8 cellular contexts compared by ENCODE assay signal in the genomic region with DNA sequence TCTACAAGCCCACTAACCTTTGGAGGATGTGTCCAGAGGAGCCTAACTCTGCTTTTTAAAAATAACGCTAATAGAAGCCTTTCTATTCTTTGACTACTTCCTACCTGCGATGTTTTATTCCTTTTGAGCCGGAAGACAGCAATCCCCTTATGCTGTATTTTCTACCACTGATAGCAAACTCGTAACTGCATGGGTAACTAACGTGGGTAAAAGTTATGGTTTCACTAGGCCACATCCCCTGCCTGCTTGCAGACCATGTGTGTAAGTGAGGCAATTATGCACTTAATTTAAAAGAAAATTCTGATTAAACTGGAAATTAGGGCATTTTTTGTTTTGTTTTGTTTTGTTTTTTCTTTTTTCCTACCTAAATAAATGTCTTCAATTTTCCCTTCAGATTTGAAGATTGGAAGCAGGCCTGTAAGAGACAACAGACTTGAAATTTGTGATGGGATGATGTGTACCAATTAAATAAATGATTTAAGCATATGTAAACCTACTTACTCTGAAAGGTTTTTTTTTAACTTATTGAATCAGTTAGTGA. TPM values are rescaled to one million over a fixed set of nuclear protein-coding genes. Genes with fewer than 3 reads are reported as not detected.
DNase-seq lines count a peak whose midpoint lies in the region; ATAC-seq, FAIRE-seq and TF ChIP-seq lines count a peak whose summit lies in the region.

No MANE protein-coding gene starts in this region.

- TF ChIP-seq POLR2A in Peyer's patch (IDR thresholded peaks at IDR 0.05), result no peak
- no peak for TF ChIP-seq POLR2A in H1 (IDR thresholded peaks at IDR 0.05; ENCODE audit: control extremely low read depth in 1 of 2, low read depth in 2 of 2, low read length in 2 of 2)

- H3K4me3 Mint-ChIP-seq in naive B cell, result peak overlapping the region; percentile 94 to 100 (median 100)

- H4K91ac ChIP-seq in H1 (replicated peaks; ENCODE audit: insufficient read length, low read length), result no peak overlapping the region

- no peaks in the 10 kb centered on the region for H3K9me3 ChIP-seq in Peyer's patch
- no peaks in the 10 kb centered on the region for H3K9me3 ChIP-seq in H1 (ENCODE audit: insufficient read depth in 2 of 2, low read depth in 1 of 2, low read length in 1 of 2)

- CTCF ChIA-PET in H1 (lab: Charles Lee; ENCODE audit: partially characterized antibody), result interaction anchor here (0.6 kb wide), 1 partner anchor 537 kb away, joined by 3 read pairs; no protein-coding TSS in a partner anchor

- no peaks in the 10 kb centered on the region for H3K27me3 ChIP-seq in Peyer's patch
- H3K27me3 ChIP-seq in H1 (replicated peaks in 1 of 4; ENCODE audit: control insufficient read depth in 3 of 4, extremely low read depth in 1 of 4, insufficient read depth in 3 of 4, low read length in 3 of 4), result no peaks in the 10 kb centered on the region

- H3K23me2 ChIP-seq in H1 (ENCODE audit: low read depth, low read length), result no peaks in the 10 kb centered on the region; the same call in 1 of the 2 replicates

- TF ChIP-seq CTCF in Peyer's patch (IDR thresholded peaks at IDR 0.05) (no peak), H1 (IDR thresholded peaks at IDR 0.05; ENCODE audit: control extremely low read depth in 1 of 3, insufficient read depth in 1 of 3, low read depth in 1 of 3, low read length in 3 of 3) (no peak)

- TF ChIP-seq EP300 in H1 (IDR thresholded peaks at IDR 0.05; ENCODE audit: borderline replicate concordance in 1 of 2, low read depth in 2 of 2, low read length in 2 of 2), result no peak

- peaks cover 19 to 28% (median 19%) of the 10 kb centered on the region in 3 donors for H3K4me1 Mint-ChIP-seq in naive B cell

- H3K79me2 ChIP-seq in H1 (ENCODE audit: control insufficient read depth in 1 of 2, insufficient read depth in 2 of 2, low read length in 2 of 2), result peaks cover 0 to 14% of the 10 kb centered on the region in 2 experiments; a peak in 2 of 4 replicates

- 60% methylated on average over 5 of the region's 5 CpGs; no CpG with 5 or more reads in 1 of the 2 experiments for WGBS in H1 (ENCODE audit: extremely low coverage in 1 of 2, insufficient coverage in 1 of 2, insufficient read length in 1 of 2, insufficient replicate concordance in 2 of 2, low coverage in 1 of 2, low lambda C conversion rate in 2 of 2, missing lambda C conversion rate in 1 of 2), 2 experiments

- no peak overlapping the region for H4K5ac ChIP-seq in H1 (ENCODE audit: insufficient read length, low read depth, low read length)

- peak overlapping the region; percentile 93 to 97 (median 95) for H3K27ac ChIP-seq in Peyer's patch
- H3K27ac ChIP-seq in H1 (ENCODE audit: low read depth, low read length), result peak overlapping the region; percentile 95; the same call in 1 of the 2 replicates

- no peak overlapping the region for H2AFZ ChIP-seq in H1 (ENCODE audit: low read length)

- H2AK5ac ChIP-seq in H1 (ENCODE audit: low read depth, low read length), result no peak overlapping the region

- no peak overlapping the region for H2BK12ac ChIP-seq in H1 (ENCODE audit: low read depth, low read length)

- H3K9me3 Mint-ChIP-seq in naive B cell, result no peaks in the 10 kb centered on the region

- H3K4me3 ChIP-seq in Peyer's patch, result peak overlapping the region; percentile 67 to 80 (median 70)
- peak overlapping the region; percentile 78 to 96 (median 90) for H3K4me3 ChIP-seq in H1 (ENCODE audit: extremely low read depth in 1 of 4, insufficient read depth in 2 of 4, low read depth in 3 of 4, low read length in 4 of 4)

- H2BK20ac ChIP-seq in H1 (ENCODE audit: low read length), result no peak overlapping the region

- no peak overlapping the region for H4K8ac ChIP-seq in H1 (ENCODE audit: extremely low read depth, insufficient read depth, low read length)

- ATAC-seq in GM18498 (IDR thresholded peaks at IDR 0.05; ENCODE audit: unreplicated experiment) (peak; percentile 27), HG02885 (IDR thresholded peaks at IDR 0.05; ENCODE audit: poor library complexity, unreplicated experiment) (peak; percentile 31), naive B cell (ENCODE audit: low read depth in 2 of 2) (no peak)
- no peak for ATAC-seq in activated CD4-positive, CD25-positive, alpha-beta regulatory T cell treated with anti-CD3 and anti-CD28 coated beads, Interleukin-2, amount 50 U/mL, for 24 hours

- no peaks in the 10 kb centered on the region for H3K27me3 Mint-ChIP-seq in naive B cell

- no peak overlapping the region for H2BK5ac ChIP-seq in H1 (ENCODE audit: low read depth, low read length)

- H3K36me3 ChIP-seq in Peyer's patch, result peaks cover 0 to 23% (median 0%) of the 10 kb centered on the region in 3 donors
- peaks cover 0 to 10% (median 1%) of the 10 kb centered on the region in 4 experiments; a peak in 3 of 8 replicates for H3K36me3 ChIP-seq in H1 (ENCODE audit: control insufficient read depth in 2 of 4, insufficient read depth in 4 of 4, low read length in 3 of 4)

- H4K20me1 ChIP-seq in H1 (replicated peaks in 1 of 2; ENCODE audit: control insufficient read depth in 1 of 2, insufficient read depth in 2 of 2, low read length in 2 of 2), result no peaks in the 10 kb centered on the region

- DNase-seq in Peyer's patch (no peak), H1 (ENCODE audit: low read depth in 1 of 2, low spot score in 2 of 2) (no peak), naive B cell (no peak), NCI-H2171 (lab: John Stamatoyannopoulos, UW) (no peak)

- H3K14ac ChIP-seq in H1 (ENCODE audit: insufficient read length), result no peak overlapping the region

- TF ChIP-seq RAD21 in H1 (IDR thresholded peaks at IDR 0.05 in 1 of 2, conservative IDR thresholded peaks at IDR 0.05 in 1 of 2; ENCODE audit: low read depth in 2 of 2, low read length in 2 of 2), result no peak

- FAIRE-seq in A204.1 (lab: Jason Lieb, UNC) (peak; percentile 32), H1 (lab: Jason Lieb, UNC) (no peak)

- no peak overlapping the region for H3K18ac ChIP-seq in H1 (ENCODE audit: extremely low read depth, low read length)

- no peak overlapping the region for H3K4ac ChIP-seq in H1 (replicated peaks; ENCODE audit: insufficient read length, low read depth, low read length)

- no peak overlapping the region for H3K23ac ChIP-seq in H1 (ENCODE audit: insufficient read length)

- POLR2A ChIA-PET in H1 (lab: Charles Lee; ENCODE audit: partially characterized antibody), result interaction anchor here (0.7 to 1.0 kb wide), 2 partner anchors 9 to 54 kb away, joined by 3 to 7 read pairs; no protein-coding TSS in a partner anchor

- H3K36me3 Mint-ChIP-seq in naive B cell, result peaks cover 0 to 17% of the 10 kb centered on the region in 2 donors

- H3K27ac Mint-ChIP-seq in naive B cell, result peak overlapping the region; percentile 100

- H3K56ac ChIP-seq in H1 (replicated peaks; ENCODE audit: insufficient read length, low read depth, low read length), result no peak overlapping the region

- no peak overlapping the region for H2BK15ac ChIP-seq in H1 (ENCODE audit: low read length)

- H3K4me1 ChIP-seq in Peyer's patch (peaks cover 0 to 18% (median 0%) of the 10 kb centered on the region in 4 donors), H1 (replicated peaks in 1 of 4; ENCODE audit: control insufficient read depth in 3 of 4, insufficient read depth in 4 of 4, low read length in 3 of 4) (peaks cover 0 to 7% (median 2%) of the 10 kb centered on the region in 4 experiments; a peak in 2 of 7 replicates)

- no peak overlapping the region for H2BK120ac ChIP-seq in H1 (replicated peaks; ENCODE audit: low read depth, low read length)

- peak overlapping the region in 3 of 4 experiments; percentile 94 to 97 (median 96); a peak in 6 of 7 replicates for H3K9ac ChIP-seq in H1 (replicated peaks in 1 of 4; ENCODE audit: extremely low read depth in 1 of 4, low read depth in 3 of 4, low read length in 3 of 4)

- no peaks in the 10 kb centered on the region for H3K79me1 ChIP-seq in H1 (ENCODE audit: low read depth, low read length)

- H3K4me2 ChIP-seq in H1 (ENCODE audit: insufficient read depth in 1 of 2, low read depth in 2 of 2, low read length in 2 of 2), result peak overlapping the region; percentile 79 to 83

TF ChIP-seq in H1, 55 proteins besides CTCF, POLR2A, EP300 and RAD21 (continues in another document):
- TF ChIP-seq EZH2 (IDR thresholded peaks at IDR 0.05; ENCODE audit: low read depth, low read length, severe bottlenecking) (no peak), RNF2 (IDR thresholded peaks at IDR 0.05; ENCODE audit: borderline replicate concordance, low read depth, low read length, missing control alignments, poor library complexity, severe bottlenecking) (no peak), SAP30 (IDR thresholded peaks at IDR 0.05; ENCODE audit: insufficient read depth, insufficient replicate concordance, low read length) (no peak)
- TF ChIP-seq, protein P1, sequence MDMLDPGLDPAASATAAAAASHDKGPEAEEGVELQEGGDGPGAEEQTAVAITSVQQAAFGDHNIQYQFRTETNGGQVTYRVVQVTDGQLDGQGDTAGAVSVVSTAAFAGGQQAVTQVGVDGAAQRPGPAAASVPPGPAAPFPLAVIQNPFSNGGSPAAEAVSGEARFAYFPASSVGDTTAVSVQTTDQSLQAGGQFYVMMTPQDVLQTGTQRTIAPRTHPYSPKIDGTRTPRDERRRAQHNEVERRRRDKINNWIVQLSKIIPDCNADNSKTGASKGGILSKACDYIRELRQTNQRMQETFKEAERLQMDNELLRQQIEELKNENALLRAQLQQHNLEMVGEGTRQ (IDR thresholded peaks at IDR 0.05; ENCODE audit: low read length), result no peak

RNA-seq across cellular contexts. Expression of a gene that starts 0.9 kb away (rescaled TPM):
- total RNA-seq in Peyer's patch, result 10 to 100 TPM; 15.7 to 26.3 (median 21.3) TPM
- total RNA-seq in H1 (2021; fragmentation: NEBNext Ultra II Directional; extraction: Animal tissue kit (Norgen Biotek cat#: 25700)), result 10.0 and 10.2 TPM in 2 replicates
- 1.4 and 2.2 TPM in 2 replicates for polyA plus RNA-seq in H1 (2011; rRNA removed)
- 3.5 TPM for polyA plus RNA-seq in H1 (2011; cell fraction: cytosol; rRNA removed)
- 3.2 TPM for polyA plus RNA-seq in H1 (2011; cell fraction: nucleus; rRNA removed)
- polyA plus RNA-seq in H1 (2012, experiment 1 of 2), result 4.9 to 8.8 TPM (median 5.9 TPM) in 4 replicates
- polyA plus RNA-seq in H1 (2012, experiment 2 of 2), result 0.37 TPM
- 17.8 TPM for polyA plus RNA-seq in H1 (2013, experiment 1 of 2)
- 19.5 TPM for polyA plus RNA-seq in H1 (2013, experiment 2 of 2)
- polyA minus RNA-seq in H1 (2011; rRNA and poly(A)+ RNA removed), result 3.1 and 4.7 TPM in 2 replicates
- 7.6 TPM for polyA minus RNA-seq in H1 (2011; cell fraction: cytosol; rRNA and poly(A)+ RNA removed)
- 6.9 TPM for polyA minus RNA-seq in H1 (2011; cell fraction: nucleus; rRNA and poly(A)+ RNA removed)
- polyA plus RNA-seq in naive B cell (ENCODE audit: low read depth in 6 of 6), result 10 to 100 TPM; 11.0 to 23.5 (median 19.0) TPM

RNA-seq across cellular contexts. Expression of a gene that starts 40.4 kb away (rescaled TPM):
- total RNA-seq in Peyer's patch, result 10 to 100 TPM in 1 of 4 donors, 1 to 10 TPM in 3; 2.1 to 10.7 (median 3.7) TPM
- total RNA-seq in H1 (2021; fragmentation: NEBNext Ultra II Directional; extraction: Animal tissue kit (Norgen Biotek cat#: 25700)), result not detected in 2 replicates
- polyA plus RNA-seq in H1 (2011; rRNA removed) (not detected in 2 replicates), naive B cell (ENCODE audit: low read depth in 6 of 6) (not detected)
- not detected for polyA plus RNA-seq in H1 (2011; cell fraction: cytosol; rRNA removed)
- not detected for polyA plus RNA-seq in H1 (2011; cell fraction: nucleus; rRNA removed)
- not detected in 4 replicates for polyA plus RNA-seq in H1 (2012, experiment 1 of 2)
- not detected for polyA plus RNA-seq in H1 (2012, experiment 2 of 2)
- polyA plus RNA-seq in H1 (2013, experiment 1 of 2), result not detected
- polyA plus RNA-seq in H1 (2013, experiment 2 of 2), result not detected
- not detected in 2 replicates for polyA minus RNA-seq in H1 (2011; rRNA and poly(A)+ RNA removed)
- not detected for polyA minus RNA-seq in H1 (2011; cell fraction: cytosol; rRNA and poly(A)+ RNA removed)
- not detected for polyA minus RNA-seq in H1 (2011; cell fraction: nucleus; rRNA and poly(A)+ RNA removed)

Comparison
In these comparisons a context has a peak if more than half of its experiments do, and no peak if none do; other contexts are left out.
1. ATAC-seq: peak in GM18498 (single experiment) and HG02885 (single experiment); none in naive B cell (0 of 2) and activated CD4-positive, CD25-positive, alpha-beta regulatory T cell treated with anti-CD3 and anti-CD28 coated beads, Interleukin-2, amount 50 U/mL, for 24 hours (0 of 2).